12 cellular contexts compared by ENCODE assay signal in genomic region chr15:29671308-29671981, GRCh38.
DNase-seq lines count a peak whose midpoint lies in the region; ATAC-seq and TF ChIP-seq lines count a peak whose summit lies in the region.
"Had no signal": no experiment of that assay in that cellular context is flagged by ENCODE, and none has a peak within 500 bp of the region (broad histone marks: within the 10 kb centered on the region; RNA-seq: fewer than 3 reads in every experiment).

No MANE protein-coding gene starts in this region.

- no peak overlapping the region for H3K4me3 ChIP-seq in HAP-1
- H3K4me3 ChIP-seq in stomach smooth muscle (ENCODE audit: low read length in 2 of 2), result peak overlapping the region in 1 of 2 donors; percentile 8
- H3K4me3 ChIP-seq: K562 had no signal

- peaks cover 26 to 30% of the 10 kb centered on the region in 2 donors for H3K27me3 Mint-ChIP-seq in T-cell

- in situ Hi-C loops in HAP-1 (cut with MboI; ENCODE audit: low sequenced_read_pairs), result loop anchor here (25.0 kb wide), 1 partner anchor 366 kb away; no protein-coding TSS in a partner anchor

- H3K27ac ChIP-seq in stomach smooth muscle (ENCODE audit: low read length), result peak overlapping the region; percentile 18
- H3K27ac ChIP-seq: neutrophil had no signal

- H3K27me3 ChIP-seq in HAP-1 (ENCODE audit: low read depth) (no peaks in the 10 kb centered on the region), stomach smooth muscle (ENCODE audit: control insufficient read depth in 1 of 2, insufficient read depth in 2 of 2, low read length in 2 of 2) (no peaks in the 10 kb centered on the region)

- H3K4me1 Mint-ChIP-seq in T-cell, result no peaks in the 10 kb centered on the region

- no peaks in the 10 kb centered on the region for H3K9me3 Mint-ChIP-seq in T-cell

- TF ChIP-seq POLR2A in GM18505 (IDR thresholded peaks at IDR 0.05; ENCODE audit: borderline replicate concordance, extremely low read depth, insufficient read depth, insufficient read length), result no peak

- no peak overlapping the region for H3K27ac Mint-ChIP-seq in T-cell

- no peak for ATAC-seq in GM21360 (IDR thresholded peaks at IDR 0.05; ENCODE audit: unreplicated experiment)
- ATAC-seq in GM18505 (IDR thresholded peaks at IDR 0.05; ENCODE audit: unreplicated experiment), result no peak
- ATAC-seq in T-cell (replicated peaks in 1 of 4), result no peak
- ATAC-seq: K562 had no signal

- DNase-seq in HAP-1 (ENCODE audit: low spot score in 2 of 2) (peak; percentile 23 to 33), amniotic epithelial cell (ENCODE audit: low read depth) (peak; percentile 78), iris pigment epithelial cell (ENCODE audit: low read depth) (peak; percentile 36), T-helper 1 cell (no peak), T-cell (no peak)
- DNase-seq: central memory CD4-positive, alpha-beta T cell; NCI-H2227 treated with DMSO at 0.1 percent for 48 hours had no signal

- H3K9ac ChIP-seq in stomach smooth muscle (ENCODE audit: low read length in 2 of 2), result no peak overlapping the region

- H3K36me3 ChIP-seq in HAP-1 (replicated peaks) (no peaks in the 10 kb centered on the region), stomach smooth muscle (ENCODE audit: control insufficient read depth in 2 of 2, insufficient read depth in 2 of 2, low read length in 2 of 2) (no peaks in the 10 kb centered on the region)
- H3K36me3 ChIP-seq: neutrophil had no signal

- POLR2A ChIA-PET in T-cell (lab: Charles Lee), result no interaction called here

- H3K4me3 Mint-ChIP-seq in T-cell, result no peak overlapping the region

- no peaks in the 10 kb centered on the region for H3K4me1 ChIP-seq in HAP-1
- H3K4me1 ChIP-seq in stomach smooth muscle (ENCODE audit: control insufficient read depth, insufficient read depth, low read length), result peaks cover 18% of the 10 kb centered on the region

- CTCF ChIA-PET in T-cell (lab: Charles Lee), result no interaction called here

- no peaks in the 10 kb centered on the region for H3K36me3 Mint-ChIP-seq in T-cell

- H3K9me3 ChIP-seq in HAP-1 (no peaks in the 10 kb centered on the region), stomach smooth muscle (ENCODE audit: control insufficient read depth in 2 of 2, low read length in 2 of 2) (no peaks in the 10 kb centered on the region)
- H3K9me3 ChIP-seq: neutrophil had no signal

Comparison
In these comparisons a context has a peak if more than half of its experiments do, and no peak if none do; other contexts are left out.
1. DNase-seq: peak in HAP-1 (2 of 2), amniotic epithelial cell (single experiment) and iris pigment epithelial cell (single experiment); none in T-helper 1 cell (0 of 5) and T-cell (0 of 34).